In the genomic region with DNA sequence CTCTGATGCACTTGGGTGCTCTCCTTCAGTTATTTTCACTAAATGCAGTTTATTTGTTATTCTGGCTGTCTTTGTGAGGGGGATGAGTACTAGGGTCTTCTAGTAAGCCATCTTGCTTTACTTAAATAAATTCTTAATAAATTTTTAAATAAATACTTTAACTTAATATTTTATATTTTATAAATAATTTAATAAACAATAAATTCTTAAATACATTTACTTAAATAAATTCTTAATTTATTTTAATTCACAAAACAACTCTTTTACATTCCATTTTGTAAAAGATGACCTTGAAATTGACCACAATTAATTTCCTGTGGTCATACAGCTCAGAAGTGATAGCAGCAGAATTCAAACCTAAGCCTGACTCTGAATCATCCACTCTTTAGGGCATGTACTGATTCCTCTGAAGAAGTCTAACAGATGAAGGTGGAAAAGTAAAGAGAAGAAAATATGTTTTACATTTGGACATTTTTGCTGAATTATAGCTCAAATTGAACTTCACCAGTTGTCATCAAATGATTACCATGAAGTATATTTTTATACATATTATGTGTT, we compare ENCODE assay signal across 25 cellular contexts. TPM values are rescaled to one million over a fixed set of nuclear protein-coding genes. Genes with fewer than 3 reads are reported as not detected.
"Had no signal": no experiment of that assay in that cellular context is flagged by ENCODE, and none has a peak within 500 bp of the region (broad histone marks: within the 10 kb centered on the region; RNA-seq: fewer than 3 reads in every experiment).

No MANE protein-coding gene starts in this region.

- FAIRE-seq: HepG2, RCC 7860 had no signal

- H3K36me3 ChIP-seq: SJSA1 had no signal

- H3K27ac ChIP-seq: KMS-11, SJSA1, SK-N-MC had no signal

- DNase-seq: IMR-90, Kasumi-1, MM.1S, NCI-H1092 treated with DMSO at 0.1 percent for 48 hours, NCI-H1436, NCI-H187, NCI-H2029, NCI-H2081 treated with DMSO at 0.1 percent for 48 hours, NCI-H2171, NCI-H226, NCI-H446, NCI-H510A, NCI-H524 treated with DMSO at 0.1 percent for 48 hours, NCI-H69, NCI-H774, Right ventricle myocardium superior, RPMI8226, SIG-M5 had no signal

- H3K4me3 ChIP-seq: SJSA1, SK-N-MC had no signal

- ATAC-seq: HepG2 had no signal

- H3K9ac ChIP-seq: KMS-11 had no signal

- H3K4me1 ChIP-seq: SJSA1 had no signal

- H3K4me2 ChIP-seq: KMS-11 had no signal

RNA-seq across cellular contexts. Expression of gene MYL1, which starts 28.8 kb away (rescaled TPM):
- total RNA-seq: HepG2, HT1080, IMR-90, M059J, Right ventricle myocardium superior, SJSA1 had no signal
- polyA plus RNA-seq: HepG2, IMR-90 had no signal
